In genomic region chr3:100437879-100438622, GRCh38 we compare ENCODE assay signal across 1 cellular context.
TF ChIP-seq lines count a peak whose summit lies in the region.

No MANE protein-coding gene starts in this region.

TF ChIP-seq in K562, 482 proteins besides CTCF, POLR2A, EP300 and RAD21:
- no peak for TF ChIP-seq ADNP (tag; IDR thresholded peaks at IDR 0.05)
- peak; percentile 27; the same call in 1 of the 2 replicates for TF ChIP-seq CBFA2T3 (IDR thresholded peaks at IDR 0.05)
- TF ChIP-seq ZNF407 (IDR thresholded peaks at IDR 0.05; ENCODE audit: low read depth), result no peak
- TF ChIP-seq ZNF316 (IDR thresholded peaks at IDR 0.05), result peak; percentile 46; the same call in 1 of the 2 replicates
- no peak for TF ChIP-seq TOE1 (IDR thresholded peaks at IDR 0.05; ENCODE audit: borderline replicate concordance)
- TF ChIP-seq TOE1 (CRISPR knock-in tag; IDR thresholded peaks at IDR 0.05; ENCODE audit: borderline replicate concordance, low read depth), result no peak
- TF ChIP-seq CEBPB (tag; IDR thresholded peaks at IDR 0.05), result no peak
- peak; percentile 16; the same call in 1 of the 2 replicates for TF ChIP-seq C11orf30 (IDR thresholded peaks at IDR 0.05; ENCODE audit: low read depth)
- TF ChIP-seq ZEB2 (IDR thresholded peaks at IDR 0.05), result no peak
- no peak for TF ChIP-seq NCOA6 (IDR thresholded peaks at IDR 0.05)
- TF ChIP-seq POLR3A (IDR thresholded peaks at IDR 0.05; ENCODE audit: borderline replicate concordance, extremely low read depth, insufficient read depth, insufficient read length), result no peak
- TF ChIP-seq ZNF184 (CRISPR knock-in tag; IDR thresholded peaks at IDR 0.05), result no peak
- TF ChIP-seq RERE (CRISPR knock-in tag; IDR thresholded peaks at IDR 0.05; ENCODE audit: borderline replicate concordance), result no peak
- no peak for TF ChIP-seq KLF16 (IDR thresholded peaks at IDR 0.05)
- no peak for TF ChIP-seq PTBP1 (IDR thresholded peaks at IDR 0.05; ENCODE audit: low read depth, low read length)
